ENCODE assay signal across 22 cellular contexts in the genomic region with DNA sequence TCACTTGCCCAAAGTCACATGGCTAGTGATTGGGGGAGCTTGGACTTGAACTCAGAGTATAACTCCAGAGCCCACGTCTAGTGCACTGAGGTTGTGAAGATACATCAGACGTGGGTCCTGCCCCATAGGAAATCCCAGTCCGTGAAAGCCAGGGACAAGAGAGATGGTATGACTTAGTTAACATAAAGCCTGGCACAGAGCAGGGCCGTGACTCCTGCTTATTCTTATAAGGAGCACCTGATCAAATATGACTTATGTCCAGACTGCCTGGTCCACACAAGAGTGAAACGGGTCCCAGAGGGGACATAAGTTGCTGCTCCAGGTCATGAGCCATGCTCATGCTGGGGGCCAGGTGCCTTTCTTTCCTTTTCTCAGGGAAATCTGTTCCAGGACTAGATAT.
"Had no signal": no experiment of that assay in that cellular context is flagged by ENCODE, and none has a peak within 500 bp of the region (broad histone marks: within the 10 kb centered on the region; RNA-seq: fewer than 3 reads in every experiment).

No MANE protein-coding gene starts in this region.

- H3K4me1 ChIP-seq: colonic mucosa, gastrocnemius medialis, heart right ventricle, left lung had no signal

- H3K4me3 ChIP-seq: colonic mucosa, gastrocnemius medialis, heart right ventricle, left lung, lower lobe of right lung had no signal

- H3K36me3 Mint-ChIP-seq: naive thymus-derived CD4-positive, alpha-beta T cell had no signal

- H3K27me3 ChIP-seq: colonic mucosa, gastrocnemius medialis, heart right ventricle, left lung had no signal

- H3K4me3 Mint-ChIP-seq: dendritic cell treated with granulocyte-macrophage colony-stimulating factor and Interleukin-4, amounts not matched to agents 40 ng/mL and 50 ng/mL, for 4 days; effector memory CD8-positive, alpha-beta T cell; endodermal cell; naive thymus-derived CD4-positive, alpha-beta T cell had no signal

- H3K9me3 ChIP-seq: colonic mucosa, gastrocnemius medialis, heart right ventricle, left lung, lower lobe of right lung had no signal

- H3K27ac Mint-ChIP-seq: dendritic cell treated with granulocyte-macrophage colony-stimulating factor and Interleukin-4, amounts not matched to agents 40 ng/mL and 50 ng/mL, for 4 days; effector memory CD8-positive, alpha-beta T cell; endodermal cell had no signal

- H3K27ac ChIP-seq: colonic mucosa, epithelial cell of prostate, gastrocnemius medialis, heart right ventricle, left lung, lower lobe of right lung had no signal

- H3K36me3 ChIP-seq: colonic mucosa, gastrocnemius medialis, heart right ventricle, left lung, lower lobe of right lung had no signal

- ATAC-seq: effector memory CD8-positive, alpha-beta T cell; esophagus mucosa; left cardiac atrium; left lung; lower lobe of right lung; naive thymus-derived CD4-positive, alpha-beta T cell had no signal

- H3K9me3 Mint-ChIP-seq: dendritic cell treated with granulocyte-macrophage colony-stimulating factor and Interleukin-4, amounts not matched to agents 40 ng/mL and 50 ng/mL, for 4 days; effector memory CD8-positive, alpha-beta T cell; endodermal cell had no signal

- DNase-seq: colonic mucosa; cortex of kidney; effector CD8-positive, alpha-beta T cell; effector memory CD8-positive, alpha-beta T cell; endodermal cell; erythroblast; foreskin melanocyte; gastrocnemius medialis; glutamatergic neuron; head of caudate nucleus; heart right ventricle; hippocampal formation; left cardiac atrium; left lung; left ventricle myocardium superior; lower lobe of right lung; mesendoderm; midbrain; naive thymus-derived CD4-positive, alpha-beta T cell had no signal
